ENCODE assay signal across 8 cellular contexts in the genomic region with DNA sequence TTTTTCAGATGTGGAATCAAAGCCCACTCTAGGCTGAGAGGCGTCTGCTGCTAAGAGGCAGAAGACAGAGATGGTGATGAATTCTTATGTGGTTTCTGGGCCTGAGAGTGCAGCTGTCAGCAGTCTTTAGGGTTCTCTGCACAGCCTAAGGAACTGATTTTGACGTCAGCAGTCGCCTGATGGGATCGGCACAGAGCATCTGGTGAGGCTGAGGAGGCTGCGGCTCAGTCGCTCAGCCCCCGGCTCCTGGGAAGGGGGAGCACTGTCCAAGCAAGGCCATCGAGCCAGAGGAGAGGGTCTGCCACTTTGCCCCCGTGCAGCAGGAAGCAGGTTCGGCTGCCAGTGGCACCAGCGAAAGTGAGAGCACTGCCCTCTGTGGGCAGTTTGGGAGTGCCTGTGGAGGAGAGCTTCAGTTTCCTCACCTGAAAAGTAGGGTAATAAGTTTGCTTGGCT.
A peak's percentile ranks its signal among the peaks of the same experiment; 100 is the strongest.
DNase-seq lines count a peak whose midpoint lies in the region; ATAC-seq and TF ChIP-seq lines count a peak whose summit lies in the region.

No MANE protein-coding gene starts in this region.

- no TSS peak for BruUV-seq in mammary epithelial cell (replicated peaks; lab: Mats Ljungman, UMichigan)

- in situ Hi-C loops in mammary epithelial cell (cut with MboI; ENCODE audit: low sequenced_read_pairs in 2 of 2) (loop anchor here in 1 of 2 donors (5.0 kb wide), 1 partner anchor 56 kb away; no protein-coding TSS in a partner anchor), gastrocnemius medialis (cut with MboI; ENCODE audit: low sequenced_read_pairs in 4 of 4) (no loop called here)

- no peak overlapping the region for H3K4me3 Mint-ChIP-seq in activated CD8-positive, alpha-beta T cell treated with anti-CD3 and anti-CD28 coated beads, Interleukin-2, amount 10 ng/mL, durations not matched to agents 7 days and 5 days

- TF ChIP-seq CTCF in breast epithelium (IDR thresholded peaks at IDR 0.05) (no peak), mammary epithelial cell (conservative IDR thresholded peaks at IDR 0.05 in 1 of 2, IDR thresholded peaks at IDR 0.05 in 1 of 2; ENCODE audit: extremely low read depth in 1 of 2, insufficient read depth in 1 of 2, low read depth in 1 of 2, low read length in 2 of 2) (no peak), left ventricle myocardium inferior (IDR thresholded peaks at IDR 0.05; ENCODE audit: borderline replicate concordance) (peak; percentile 33), gastrocnemius medialis (IDR thresholded peaks at IDR 0.05 in 4 of 5, conservative IDR thresholded peaks at IDR 0.05 in 1 of 5) (peak in 1 of 5 experiments; percentile 19)

- intact Hi-C loops in breast epithelium (cut with DNase I; ENCODE audit: low total_unique reads) (no loop called here), mammary epithelial cell (cut with micrococcal nuclease) (no loop called here), left ventricle myocardium inferior (cut with micrococcal nuclease) (no loop called here), gastrocnemius medialis (cut with DNase I; ENCODE audit: low total_unique reads) (no loop called here)

- peaks cover 19 to 34% of the 10 kb centered on the region in 2 donors for H3K4me1 ChIP-seq in breast epithelium
- H3K4me1 ChIP-seq in mammary epithelial cell (ENCODE audit: insufficient read depth, low read length): peaks cover 39% of the 10 kb centered on the region
- H3K4me1 ChIP-seq in left ventricle myocardium inferior: peaks cover 100% of the 10 kb centered on the region
- H3K4me1 ChIP-seq in gastrocnemius medialis: peaks cover 65 to 73% of the 10 kb centered on the region in 2 donors

- CTCF ChIA-PET in mammary epithelial cell (lab: Charles Lee; ENCODE audit: low non-redundant PET) (no interaction called here), HEK293T (lab: Yijun Ruan, JAX) (no interaction called here)
- CTCF ChIA-PET in activated CD8-positive, alpha-beta T cell treated with anti-CD3 and anti-CD28 coated beads, Interleukin-2, amount 10 ng/mL, durations not matched to agents 7 days and 5 days (lab: Charles Lee): interaction anchor here (0.7 to 2.0 kb wide), 8 partner anchors 9 to 91 kb away, joined by 3 to 9 read pairs (median 4); no protein-coding TSS in a partner anchor

- POLR2A ChIA-PET in activated CD8-positive, alpha-beta T cell treated with anti-CD3 and anti-CD28 coated beads, Interleukin-2, amount 10 ng/mL, durations not matched to agents 7 days and 5 days (lab: Charles Lee): no interaction called here
- POLR2A ChIA-PET in HEK293T (lab: Yijun Ruan, JAX): no interaction called here

- H3K27me3 Mint-ChIP-seq in activated CD8-positive, alpha-beta T cell treated with anti-CD3 and anti-CD28 coated beads, Interleukin-2, amount 10 ng/mL, durations not matched to agents 7 days and 5 days (ENCODE audit: low read depth): no peaks in the 10 kb centered on the region

- H3K9me3 Mint-ChIP-seq in activated CD8-positive, alpha-beta T cell treated with anti-CD3 and anti-CD28 coated beads, Interleukin-2, amount 10 ng/mL, durations not matched to agents 7 days and 5 days (ENCODE audit: insufficient read depth): no peaks in the 10 kb centered on the region

- no peaks in the 10 kb centered on the region for H3K36me3 Mint-ChIP-seq in activated CD8-positive, alpha-beta T cell treated with anti-CD3 and anti-CD28 coated beads, Interleukin-2, amount 10 ng/mL, durations not matched to agents 7 days and 5 days (ENCODE audit: low read depth)

- H3K4me1 Mint-ChIP-seq in activated CD8-positive, alpha-beta T cell treated with anti-CD3 and anti-CD28 coated beads, Interleukin-2, amount 10 ng/mL, durations not matched to agents 7 days and 5 days (ENCODE audit: low read depth): no peaks in the 10 kb centered on the region

- no peaks in the 10 kb centered on the region for H3K9me3 ChIP-seq in breast epithelium
- H3K9me3 ChIP-seq in mammary epithelial cell (replicated peaks; ENCODE audit: insufficient read depth, low read length): no peaks in the 10 kb centered on the region
- no peaks in the 10 kb centered on the region for H3K9me3 ChIP-seq in left ventricle myocardium inferior (replicated peaks)
- no peaks in the 10 kb centered on the region for H3K9me3 ChIP-seq in gastrocnemius medialis

- no peak overlapping the region for H2AFZ ChIP-seq in mammary epithelial cell (ENCODE audit: low read depth, low read length)

- H3K4me2 ChIP-seq in mammary epithelial cell (ENCODE audit: insufficient read depth, low read depth, low read length): no peak overlapping the region

- TF ChIP-seq POLR2A in breast epithelium (IDR thresholded peaks at IDR 0.05) (no peak), gastrocnemius medialis (IDR thresholded peaks at IDR 0.05) (peak in 1 of 2 donors; percentile 32)

- no peaks in the 10 kb centered on the region for H3K36me3 ChIP-seq in breast epithelium
- H3K36me3 ChIP-seq in mammary epithelial cell (ENCODE audit: insufficient read depth, low read length): no peaks in the 10 kb centered on the region
- H3K36me3 ChIP-seq in left ventricle myocardium inferior: peaks cover 17% of the 10 kb centered on the region
- H3K36me3 ChIP-seq in gastrocnemius medialis: no peaks in the 10 kb centered on the region

- peak; percentile 72 for ATAC-seq in activated CD8-positive, alpha-beta T cell treated with anti-CD3 and anti-CD28 coated beads, Interleukin-2, amount 10 ng/mL, durations not matched to agents 7 days and 5 days
- ATAC-seq in gastrocnemius medialis: no peak

- H3K79me2 ChIP-seq in mammary epithelial cell (ENCODE audit: insufficient read depth, low read length): no peaks in the 10 kb centered on the region

- H3K27me3 ChIP-seq in breast epithelium (no peaks in the 10 kb centered on the region), mammary epithelial cell (ENCODE audit: insufficient read depth, low read length) (no peaks in the 10 kb centered on the region), left ventricle myocardium inferior (ENCODE audit: low read depth) (no peaks in the 10 kb centered on the region), gastrocnemius medialis (no peaks in the 10 kb centered on the region)

- no peak overlapping the region for H3K9ac ChIP-seq in mammary epithelial cell (ENCODE audit: insufficient read depth, low read length)

- DNase-seq in breast epithelium (ENCODE audit: low spot score in 2 of 2) (no peak), mammary epithelial cell (no peak), left ventricle myocardium inferior (no peak), gastrocnemius medialis (peak in 1 of 2 donors; percentile 20), NCI-H345 treated with DMSO at 0.1 percent for 48 hours (lab: John Stamatoyannopoulos, UW; ENCODE audit: unreplicated experiment) (no peak), NOMO-1 treated with dmso at 0.1 percent for 144 hours (lab: John Stamatoyannopoulos, UW; ENCODE audit: unreplicated experiment) (no peak), HEK293T (ENCODE audit: extremely low spot score) (no peak)
- peak; percentile 40 for DNase-seq in activated CD8-positive, alpha-beta T cell treated with anti-CD3 and anti-CD28 coated beads, Interleukin-2, amount 10 ng/mL, durations not matched to agents 7 days and 5 days

- no peak overlapping the region for H3K27ac Mint-ChIP-seq in activated CD8-positive, alpha-beta T cell treated with anti-CD3 and anti-CD28 coated beads, Interleukin-2, amount 10 ng/mL, durations not matched to agents 7 days and 5 days

- H3K4me3 ChIP-seq in breast epithelium: peak overlapping the region in 1 of 3 donors; percentile 38
- no peak overlapping the region for H3K4me3 ChIP-seq in mammary epithelial cell (replicated peaks in 1 of 3; ENCODE audit: insufficient read depth in 1 of 3, low read depth in 2 of 3, low read length in 3 of 3)
- H3K4me3 ChIP-seq in left ventricle myocardium inferior: peak overlapping the region; percentile 4
- H3K4me3 ChIP-seq in gastrocnemius medialis: peak overlapping the region in 2 of 4 donors; percentile 8 to 17

- H3K27ac ChIP-seq in breast epithelium (peak overlapping the region; percentile 82 to 92), mammary epithelial cell (ENCODE audit: insufficient read depth, low read depth, low read length) (no peak overlapping the region), left ventricle myocardium inferior (replicated peaks) (peak overlapping the region; percentile 92), gastrocnemius medialis (peak overlapping the region; percentile 71 to 79 (median 73))

- H4K20me1 ChIP-seq in mammary epithelial cell (ENCODE audit: insufficient read depth, low read length): no peaks in the 10 kb centered on the region

- dilution Hi-C loops in mammary epithelial cell (cut with HindIII; ENCODE audit: low sequenced_read_pairs): no loop called here

- WGBS in mammary epithelial cell (ENCODE audit: low coverage, missing lambda C conversion rate): 72% methylated on average over 7 of the region's 11 CpGs

TF ChIP-seq in HEK293T, 16 proteins besides CTCF, POLR2A, EP300 and RAD21:
- no peak for TF ChIP-seq ELF4 (IDR thresholded peaks at IDR 0.05)
- TF ChIP-seq SP1 (IDR thresholded peaks at IDR 0.05): no peak
- no peak for TF ChIP-seq LEF1 (IDR thresholded peaks at IDR 0.05; ENCODE audit: borderline replicate concordance)
- no peak for TF ChIP-seq L3MBTL2 (conservative IDR thresholded peaks at IDR 0.05)
- TF ChIP-seq CTBP1 (IDR thresholded peaks at IDR 0.05; ENCODE audit: borderline replicate concordance): no peak
- no peak for TF ChIP-seq FOXK2 (IDR thresholded peaks at IDR 0.05)
- TF ChIP-seq NFRKB (IDR thresholded peaks at IDR 0.05): no peak
- no peak for TF ChIP-seq FOXA1 (IDR thresholded peaks at IDR 0.05)
- no peak for TF ChIP-seq TARDBP (IDR thresholded peaks at IDR 0.05)
- TF ChIP-seq SUZ12 (IDR thresholded peaks at IDR 0.05): no peak
- TF ChIP-seq BHLHE40 (IDR thresholded peaks at IDR 0.05; ENCODE audit: borderline replicate concordance): no peak
- no peak for TF ChIP-seq HDGF (IDR thresholded peaks at IDR 0.05; ENCODE audit: borderline replicate concordance)
- no peak for TF ChIP-seq FOXM1 (IDR thresholded peaks at IDR 0.05; ENCODE audit: borderline replicate concordance)
- TF ChIP-seq ARNT (IDR thresholded peaks at IDR 0.05): no peak
- TF ChIP-seq, protein P1, sequence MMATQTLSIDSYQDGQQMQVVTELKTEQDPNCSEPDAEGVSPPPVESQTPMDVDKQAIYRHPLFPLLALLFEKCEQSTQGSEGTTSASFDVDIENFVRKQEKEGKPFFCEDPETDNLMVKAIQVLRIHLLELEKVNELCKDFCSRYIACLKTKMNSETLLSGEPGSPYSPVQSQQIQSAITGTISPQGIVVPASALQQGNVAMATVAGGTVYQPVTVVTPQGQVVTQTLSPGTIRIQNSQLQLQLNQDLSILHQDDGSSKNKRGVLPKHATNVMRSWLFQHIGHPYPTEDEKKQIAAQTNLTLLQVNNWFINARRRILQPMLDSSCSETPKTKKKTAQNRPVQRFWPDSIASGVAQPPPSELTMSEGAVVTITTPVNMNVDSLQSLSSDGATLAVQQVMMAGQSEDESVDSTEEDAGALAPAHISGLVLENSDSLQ (IDR thresholded peaks at IDR 0.05): no peak
TF ChIP-seq in HEK293T: peak in this region for 0.
